8 cellular contexts compared by ENCODE assay signal in genomic region chr2:37832590-37833197, GRCh38.
DNase-seq lines count a peak whose midpoint lies in the region; ATAC-seq and TF ChIP-seq lines count a peak whose summit lies in the region.

No MANE protein-coding gene starts in this region.

- H3K27me3 ChIP-seq in Caco-2 (replicated peaks; ENCODE audit: control insufficient read depth, insufficient read depth, low read length): no peaks in the 10 kb centered on the region
- no peaks in the 10 kb centered on the region for H3K27me3 ChIP-seq in GM23338 (ENCODE audit: insufficient read depth)
- H3K27me3 ChIP-seq in SU-DHL-6 (ENCODE audit: low read length): no peaks in the 10 kb centered on the region
- no peaks in the 10 kb centered on the region for H3K27me3 ChIP-seq in heart right ventricle

- H2AFZ ChIP-seq in GM23338: no peak overlapping the region
- H2AFZ ChIP-seq in SU-DHL-6 (ENCODE audit: low read depth, low read length, severe bottlenecking): no peak overlapping the region

- no peaks in the 10 kb centered on the region for H4K20me1 ChIP-seq in GM23338 (replicated peaks; ENCODE audit: insufficient read depth)
- no peaks in the 10 kb centered on the region for H4K20me1 ChIP-seq in SU-DHL-6 (ENCODE audit: low read depth, low read length)

- H3K4me3 Mint-ChIP-seq in Caco-2 (ENCODE audit: unreplicated experiment): no peak overlapping the region
- no peak overlapping the region for H3K4me3 Mint-ChIP-seq in GM23338
- no peak overlapping the region for H3K4me3 Mint-ChIP-seq in activated naive CD8-positive, alpha-beta T cell treated with anti-CD3 and anti-CD28 coated beads for 36 hours

- peaks cover 4% of the 10 kb centered on the region; the same call in 1 of the 2 replicates for H3K9me2 ChIP-seq in GM23338 (ENCODE audit: insufficient read depth)
- no peaks in the 10 kb centered on the region for H3K9me2 ChIP-seq in SU-DHL-6 (replicated peaks; ENCODE audit: insufficient read depth, low read length)

- CTCF ChIA-PET in Caco-2 (lab: Charles Lee): interaction anchor here (0.5 to 5.8 kb wide), 25 partner anchors 15 to 442 kb away, joined by 3 to 140 read pairs (median 4); partner anchors contain the start of gene CDC42EP3

- no peaks in the 10 kb centered on the region for H3K9me3 ChIP-seq in Caco-2
- H3K9me3 ChIP-seq in SU-DHL-6 (ENCODE audit: insufficient read depth, low read length): no peaks in the 10 kb centered on the region
- H3K9me3 ChIP-seq in heart right ventricle: no peaks in the 10 kb centered on the region

- WGBS in heart right ventricle, 2 donors: 40 to 41% methylated on average over 3 of the region's 3 CpGs

- H3K4me1 ChIP-seq in Caco-2: peaks cover 32% of the 10 kb centered on the region
- H3K4me1 ChIP-seq in GM23338 (ENCODE audit: insufficient read depth): no peaks in the 10 kb centered on the region
- peaks cover 0 to 51% (median 38%) of the 10 kb centered on the region in 9 donors for H3K4me1 ChIP-seq in heart right ventricle

- H3K36me3 ChIP-seq in Caco-2 (ENCODE audit: control insufficient read depth, insufficient read depth, low read length) (no peaks in the 10 kb centered on the region), GM23338 (ENCODE audit: insufficient read depth) (no peaks in the 10 kb centered on the region), SU-DHL-6 (ENCODE audit: low read length) (no peaks in the 10 kb centered on the region), heart right ventricle (no peaks in the 10 kb centered on the region)

- BruUV-seq in Caco-2 (replicated peaks; lab: Mats Ljungman, UMichigan): no TSS peak

- TF ChIP-seq CTCF in Caco-2 (IDR thresholded peaks at IDR 0.05; ENCODE audit: insufficient read depth in 1 of 2, low read depth in 1 of 2, low read length in 1 of 2, severe bottlenecking in 1 of 2, unreplicated experiment in 1 of 2) (peak; percentile 86 to 89), GM23338 (conservative IDR thresholded peaks at IDR 0.05; ENCODE audit: low read depth in 2 of 2) (peak; percentile 87 to 91), SU-DHL-6 (IDR thresholded peaks at IDR 0.05; ENCODE audit: insufficient read depth, low read length, poor library complexity, severe bottlenecking) (peak; percentile 78), heart right ventricle (IDR thresholded peaks at IDR 0.05) (peak; percentile 49 to 86 (median 80))

- no peak overlapping the region for H3K4me3 ChIP-seq in Caco-2 (ENCODE audit: low read depth, low read length)
- no peak overlapping the region for H3K4me3 ChIP-seq in GM23338
- H3K4me3 ChIP-seq in SU-DHL-6 (ENCODE audit: insufficient read depth, low read length, poor library complexity, severe bottlenecking): no peak overlapping the region
- no peak overlapping the region for H3K4me3 ChIP-seq in heart right ventricle

- peaks cover 19% of the 10 kb centered on the region for H3K4me1 Mint-ChIP-seq in Caco-2 (ENCODE audit: low read depth, unreplicated experiment)
- H3K4me1 Mint-ChIP-seq in GM23338: peaks cover 2% of the 10 kb centered on the region; the same call in 2 of the 3 replicates
- H3K4me1 Mint-ChIP-seq in activated naive CD8-positive, alpha-beta T cell treated with anti-CD3 and anti-CD28 coated beads for 36 hours: peaks cover 21% of the 10 kb centered on the region

- H3K79me2 ChIP-seq in GM23338 (replicated peaks; ENCODE audit: insufficient read depth): no peaks in the 10 kb centered on the region
- no peaks in the 10 kb centered on the region for H3K79me2 ChIP-seq in SU-DHL-6 (ENCODE audit: insufficient read depth, low read length)

- ATAC-seq in GM23338 (peak; percentile 99), heart right ventricle (peak; percentile 62 to 89 (median 82))

- no peaks in the 10 kb centered on the region for H3F3A ChIP-seq in GM23338 (replicated peaks; ENCODE audit: low read depth)
- no peaks in the 10 kb centered on the region for H3F3A ChIP-seq in SU-DHL-6 (ENCODE audit: insufficient read depth)

- H3K4me2 ChIP-seq in GM23338: no peak overlapping the region
- H3K4me2 ChIP-seq in SU-DHL-6 (ENCODE audit: low read depth, low read length, poor library complexity, severe bottlenecking): no peak overlapping the region

- intact Hi-C loops in Caco-2 (cut with micrococcal nuclease; ENCODE audit: unreplicated experiment): loop anchor here (1.0 to 5.0 kb wide), 7 partner anchors 45 to 436 kb away; partner anchors contain the start of gene CDC42EP3
- intact Hi-C loops in heart right ventricle (cut with DNase I): loop anchor here in 9 of 10 donors (1.0 to 10.0 kb wide), 13 partner anchors 44 to 436 kb away; partner anchors contain the start of gene CDC42EP3 (in 3 of the 9)

- H3K27ac Mint-ChIP-seq in Caco-2 (ENCODE audit: unreplicated experiment) (peak overlapping the region; percentile 13), GM23338 (no peak overlapping the region)
- H3K27ac Mint-ChIP-seq in activated naive CD8-positive, alpha-beta T cell treated with anti-CD3 and anti-CD28 coated beads for 36 hours: no peak overlapping the region

- H3K9me3 Mint-ChIP-seq in Caco-2 (ENCODE audit: unreplicated experiment): no peaks in the 10 kb centered on the region
- H3K9me3 Mint-ChIP-seq in GM23338: no peaks in the 10 kb centered on the region
- H3K9me3 Mint-ChIP-seq in activated naive CD8-positive, alpha-beta T cell treated with anti-CD3 and anti-CD28 coated beads for 36 hours: no peaks in the 10 kb centered on the region

- H3K36me3 Mint-ChIP-seq in Caco-2 (ENCODE audit: insufficient read depth, unreplicated experiment) (no peaks in the 10 kb centered on the region), GM23338 (ENCODE audit: low read depth) (no peaks in the 10 kb centered on the region)
- no peaks in the 10 kb centered on the region for H3K36me3 Mint-ChIP-seq in activated naive CD8-positive, alpha-beta T cell treated with anti-CD3 and anti-CD28 coated beads for 36 hours

- POLR2A ChIA-PET in Caco-2 (lab: Charles Lee): interaction anchor here (1.0 kb wide), 1 partner anchor 67 kb away, joined by 4 read pairs; no protein-coding TSS in a partner anchor

- no peak overlapping the region for H3K9ac ChIP-seq in SU-DHL-6 (ENCODE audit: low read length)

- peak; percentile 91 to 93 for DNase-seq in Caco-2
- peak; percentile 90 for DNase-seq in GM23338 (ENCODE audit: low spot score)
- DNase-seq in NCI-H1436 (lab: John Stamatoyannopoulos, UW): peak; percentile 78
- peak; percentile 63 for DNase-seq in activated naive CD8-positive, alpha-beta T cell treated with anti-CD3 and anti-CD28 coated beads for 36 hours
- peak; percentile 81 to 90 for DNase-seq in heart right ventricle
- peak; percentile 67 for DNase-seq in renal cortical epithelial cell (ENCODE audit: low read depth)
- DNase-seq in GOT3 (lab: John Stamatoyannopoulos, UW): no peak

- H3K27me3 Mint-ChIP-seq in Caco-2 (ENCODE audit: insufficient read depth, unreplicated experiment) (no peaks in the 10 kb centered on the region), GM23338 (ENCODE audit: insufficient read depth, low read depth, poor library complexity) (no peaks in the 10 kb centered on the region)
- peaks cover 3% of the 10 kb centered on the region for H3K27me3 Mint-ChIP-seq in activated naive CD8-positive, alpha-beta T cell treated with anti-CD3 and anti-CD28 coated beads for 36 hours

- H3K27ac ChIP-seq in GM23338 (ENCODE audit: low read depth) (no peak overlapping the region), SU-DHL-6 (ENCODE audit: low read depth, low read length) (no peak overlapping the region), heart right ventricle (peak overlapping the region in 4 of 10 donors; percentile 75 to 84 (median 81))

TF ChIP-seq in GM23338, 12 proteins besides CTCF, POLR2A, EP300 and RAD21:
- TF ChIP-seq POLR2AphosphoS5 (IDR thresholded peaks at IDR 0.05; ENCODE audit: low read depth) (no peak), EZH2phosphoT487 (IDR thresholded peaks at IDR 0.05; ENCODE audit: unreplicated experiment) (no peak), JUNB (IDR thresholded peaks at IDR 0.05; ENCODE audit: unreplicated experiment) (no peak), STAT1 (IDR thresholded peaks at IDR 0.05; ENCODE audit: unreplicated experiment) (no peak)
TF ChIP-seq in GM23338: peak in this region for 0.
